13 cellular contexts compared by ENCODE assay signal in the genomic region with DNA sequence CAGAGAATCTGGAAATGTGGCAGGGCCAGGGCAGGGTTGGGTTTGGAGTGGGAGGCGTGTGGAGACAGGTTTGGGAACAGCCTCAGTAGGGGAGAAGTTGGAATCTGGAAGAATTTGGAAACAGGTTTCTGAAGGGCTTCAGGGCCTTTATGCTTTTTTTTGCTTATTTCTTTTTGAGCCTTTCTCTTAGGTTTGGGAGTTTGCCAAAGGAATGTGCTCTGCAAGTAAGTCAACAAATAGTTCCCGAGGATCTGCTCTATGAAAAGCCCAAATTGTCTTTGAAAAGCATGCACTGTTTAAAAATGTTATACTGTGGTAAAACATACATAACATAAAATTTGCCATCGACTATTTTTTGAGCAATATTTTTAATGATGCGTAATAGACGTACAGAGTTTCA.
DNase-seq lines count a peak whose midpoint lies in the region; ATAC-seq and TF ChIP-seq lines count a peak whose summit lies in the region.
"Had no signal": no experiment of that assay in that cellular context is flagged by ENCODE, and none has a peak within 500 bp of the region (broad histone marks: within the 10 kb centered on the region; RNA-seq: fewer than 3 reads in every experiment).

No MANE protein-coding gene starts in this region.

- TF ChIP-seq POLR2A in right lobe of liver (IDR thresholded peaks at IDR 0.05), result no peak
- TF ChIP-seq POLR2A in uterus (IDR thresholded peaks at IDR 0.05), result no peak

- H3K27me3 ChIP-seq in right lobe of liver (no peaks in the 10 kb centered on the region), uterus (no peaks in the 10 kb centered on the region)
- H3K27me3 ChIP-seq: BLaER1 had no signal

- DNase-seq in activated naive CD4-positive, alpha-beta T cell treated with anti-CD3 and anti-CD28 coated beads, Interleukin-2, amount 10 ng/mL, durations not matched to agents 7 days and 5 days, result no peak
- no peak for DNase-seq in activated naive CD4-positive, alpha-beta T cell treated with anti-CD3 and anti-CD28 coated beads, Interleukin-2, amount 50 U/mL, for 72 hours (ENCODE audit: low spot score in 2 of 2)
- DNase-seq in right lobe of liver (no peak), uterus (no peak), epidermal melanocyte (ENCODE audit: insufficient read length, low spot score) (no peak), mesenteric fat pad (ENCODE audit: low spot score) (no peak)
- DNase-seq: NCI-H1105 treated with DMSO at 0.1 percent for 48 hours; stimulated activated CD4-positive, alpha-beta T cell treated with anti-CD3 and anti-CD28 coated beads, Interleukin-4, amount 100 ng/mL, for 1 hour had no signal

- H3K27ac ChIP-seq in cingulate gyrus (ENCODE audit: low read depth, low read length) (peak overlapping the region; percentile 54), right lobe of liver (peak overlapping the region in 2 of 3 donors; percentile 70 to 84), uterus (peak overlapping the region; percentile 10 to 64)
- H3K27ac ChIP-seq: BLaER1 had no signal

- H3K36me3 Mint-ChIP-seq in activated naive CD4-positive, alpha-beta T cell treated with anti-CD3 and anti-CD28 coated beads, Interleukin-2, amount 10 ng/mL, durations not matched to agents 7 days and 5 days, result no peaks in the 10 kb centered on the region
- H3K36me3 Mint-ChIP-seq in activated naive CD4-positive, alpha-beta T cell treated with anti-CD3 and anti-CD28 coated beads, Interleukin-2, amount 50 U/mL, for 72 hours, result peaks cover 11 to 15% of the 10 kb centered on the region in 2 donors

- H3K9me3 ChIP-seq in right lobe of liver (no peaks in the 10 kb centered on the region), uterus (no peaks in the 10 kb centered on the region)

- 64% methylated on average over 5 of the region's 5 CpGs for WGBS in right lobe of liver (ENCODE audit: insufficient coverage, low coverage, low lambda C conversion rate, missing lambda C conversion rate)

- intact Hi-C loops in right lobe of liver (cut with DNase I) (no loop called here), uterus (cut with DNase I; ENCODE audit: low total_unique reads) (no loop called here)

- peaks cover 6% of the 10 kb centered on the region for H3K9me3 Mint-ChIP-seq in activated naive CD4-positive, alpha-beta T cell treated with anti-CD3 and anti-CD28 coated beads, Interleukin-2, amount 10 ng/mL, durations not matched to agents 7 days and 5 days
- peaks cover 0 to 6% of the 10 kb centered on the region in 2 donors for H3K9me3 Mint-ChIP-seq in activated naive CD4-positive, alpha-beta T cell treated with anti-CD3 and anti-CD28 coated beads, Interleukin-2, amount 50 U/mL, for 72 hours
- H3K9me3 Mint-ChIP-seq: GM23338 had no signal

- H3K27me3 Mint-ChIP-seq in activated naive CD4-positive, alpha-beta T cell treated with anti-CD3 and anti-CD28 coated beads, Interleukin-2, amount 10 ng/mL, durations not matched to agents 7 days and 5 days, result peaks cover 55% of the 10 kb centered on the region

- H3K4me1 ChIP-seq in right lobe of liver, result peaks cover 0 to 35% (median 14%) of the 10 kb centered on the region in 4 donors
- peaks cover 0 to 5% of the 10 kb centered on the region in 2 donors for H3K4me1 ChIP-seq in uterus

- no peak overlapping the region for H3K4me3 Mint-ChIP-seq in activated naive CD4-positive, alpha-beta T cell treated with anti-CD3 and anti-CD28 coated beads, Interleukin-2, amount 10 ng/mL, durations not matched to agents 7 days and 5 days
- H3K4me3 Mint-ChIP-seq: activated T-helper 1 cell treated with anti-CD3 and anti-CD28 coated beads, Interleukin-12 subunit alpha, Interleukin-12 subunit beta, Interleukin-2, Interleukin-4 antibody, amounts not matched to agents 30 ng/mL and 10 ng/mL and 1 ng/mL, durations not matched to agents 14 hours and 24 hours and 36 hours; GM23338 had no signal

- H3K4me3 ChIP-seq in right lobe of liver (no peak overlapping the region), uterus (no peak overlapping the region)
- H3K4me3 ChIP-seq: BLaER1, GM23338 had no signal

- no peak for TF ChIP-seq CTCF in right lobe of liver (IDR thresholded peaks at IDR 0.05)
- no peak for TF ChIP-seq CTCF in uterus (IDR thresholded peaks at IDR 0.05)

- no peak for ATAC-seq in activated naive CD4-positive, alpha-beta T cell treated with anti-CD3 and anti-CD28 coated beads, Interleukin-2, amount 50 U/mL, for 72 hours
- peak in 1 of 4 donors; percentile 12 for ATAC-seq in right lobe of liver
- no peak for ATAC-seq in GM18498 (IDR thresholded peaks at IDR 0.05; ENCODE audit: unreplicated experiment)
- ATAC-seq: GM23338 had no signal

- no peaks in the 10 kb centered on the region for H3K36me3 ChIP-seq in right lobe of liver
- no peaks in the 10 kb centered on the region for H3K36me3 ChIP-seq in uterus
- H3K36me3 ChIP-seq: BLaER1 had no signal

- H3K4me1 Mint-ChIP-seq in activated naive CD4-positive, alpha-beta T cell treated with anti-CD3 and anti-CD28 coated beads, Interleukin-2, amount 10 ng/mL, durations not matched to agents 7 days and 5 days, result peaks cover 39% of the 10 kb centered on the region

- H3K27ac Mint-ChIP-seq in activated naive CD4-positive, alpha-beta T cell treated with anti-CD3 and anti-CD28 coated beads, Interleukin-2, amount 10 ng/mL, durations not matched to agents 7 days and 5 days, result peak overlapping the region; percentile 67
- no peak overlapping the region for H3K27ac Mint-ChIP-seq in activated naive CD4-positive, alpha-beta T cell treated with anti-CD3 and anti-CD28 coated beads, Interleukin-2, amount 50 U/mL, for 72 hours
- H3K27ac Mint-ChIP-seq: activated T-helper 1 cell treated with anti-CD3 and anti-CD28 coated beads, Interleukin-12 subunit alpha, Interleukin-12 subunit beta, Interleukin-2, Interleukin-4 antibody, amounts not matched to agents 30 ng/mL and 10 ng/mL and 1 ng/mL, durations not matched to agents 14 hours and 24 hours and 36 hours; GM23338 had no signal

- CTCF ChIA-PET in activated naive CD4-positive, alpha-beta T cell treated with anti-CD3 and anti-CD28 coated beads, Interleukin-2, amount 10 ng/mL, durations not matched to agents 7 days and 5 days (lab: Charles Lee), result no interaction called here
